In the genomic region with DNA sequence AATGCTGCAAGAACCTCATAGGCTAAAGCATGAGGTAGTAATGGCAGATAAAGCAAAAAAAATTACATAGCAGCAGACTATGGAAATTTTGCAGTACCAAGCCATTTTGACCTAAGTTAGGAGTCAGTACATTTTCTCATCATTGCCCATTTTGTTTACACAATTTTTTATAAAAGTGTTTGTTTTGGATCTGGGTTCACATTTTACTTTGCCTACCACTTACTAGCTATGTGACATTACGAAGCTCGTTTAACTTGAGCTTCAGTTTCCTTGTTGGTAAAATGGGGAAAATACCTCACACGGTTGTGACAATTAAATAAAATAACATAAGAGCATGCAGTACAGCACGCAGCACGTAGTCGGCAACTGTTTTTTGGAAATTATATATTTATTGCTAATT, we compare ENCODE assay signal across 21 cellular contexts.
"Had no signal": no experiment of that assay in that cellular context is flagged by ENCODE, and none has a peak within 500 bp of the region (broad histone marks: within the 10 kb centered on the region; RNA-seq: fewer than 3 reads in every experiment).

No MANE protein-coding gene starts in this region.

- ATAC-seq: esophagus mucosa, gastrocnemius medialis, heart right ventricle, left lobe of liver, right cardiac atrium had no signal

- H3K36me3 ChIP-seq: colonic mucosa, gastrocnemius medialis, lower lobe of right lung, ovary had no signal

- H3K9me3 Mint-ChIP-seq: neural crest cell had no signal

- H3K9me3 ChIP-seq: colonic mucosa, gastrocnemius medialis, heart right ventricle, lower lobe of right lung, ovary had no signal

- H3K27me3 Mint-ChIP-seq: progenitor cell of endocrine pancreas had no signal

- H3K4me3 ChIP-seq: colonic mucosa, gastrocnemius medialis, heart right ventricle, lower lobe of right lung, ovary had no signal

- H3K4me1 Mint-ChIP-seq: neural crest cell had no signal

- H3K27me3 ChIP-seq: colonic mucosa, gastrocnemius medialis, heart right ventricle, ovary had no signal

- H3K27ac ChIP-seq: colonic mucosa, gastrocnemius medialis, heart right ventricle, lower lobe of right lung, ovary had no signal

- H3K27ac Mint-ChIP-seq: progenitor cell of endocrine pancreas had no signal

- DNase-seq: colonic mucosa; effector CD8-positive, alpha-beta T cell; gastrocnemius medialis; heart right ventricle; hypothalamus; islet precursor cell; lower lobe of right lung; mesenchymal stem cell; midbrain; nucleus accumbens; ovary; right cardiac atrium; small intestine; stimulated activated CD4-positive, alpha-beta T cell treated with anti-CD3 and anti-CD28 coated beads, Interleukin-12 subunit alpha, Interleukin-12 subunit beta, amount 100 ng/mL, for 4 hours; stimulated activated CD4-positive, alpha-beta T cell treated with anti-CD3 and anti-CD28 coated beads, Interleukin-2, amount 100 ng/mL, for 48 hours; stimulated activated naive CD4-positive, alpha-beta T cell treated with Interleukin-2 at 50 U/mL for 16 hours; trophoblast cell had no signal

- H3K4me3 Mint-ChIP-seq: neural crest cell had no signal
